ENCODE assay signal across 21 cellular contexts in genomic region chr16:88846088-88846487, GRCh38. TPM values are rescaled to one million over a fixed set of nuclear protein-coding genes. Genes with fewer than 3 reads are reported as not detected.
DNase-seq lines count a peak whose midpoint lies in the region; ATAC-seq, FAIRE-seq and TF ChIP-seq lines count a peak whose summit lies in the region.
"Had no signal": no experiment of that assay in that cellular context is flagged by ENCODE, and none has a peak within 500 bp of the region (broad histone marks: within the 10 kb centered on the region; RNA-seq: fewer than 3 reads in every experiment).

No MANE protein-coding gene starts in this region.

- peaks cover 39% of the 10 kb centered on the region for H3K36me3 ChIP-seq in lower lobe of right lung
- H3K36me3 ChIP-seq: HAP-1 had no signal

- TF ChIP-seq CTCF in choroid plexus epithelial cell (conservative IDR thresholded peaks at IDR 0.05; ENCODE audit: low read depth, low read length), result no peak
- TF ChIP-seq CTCF in lower lobe of right lung (IDR thresholded peaks at IDR 0.05), result no peak

- H3K9me3 ChIP-seq in lower lobe of right lung, result no peaks in the 10 kb centered on the region
- H3K9me3 ChIP-seq: BLaER1 treated with 17β-estradiol and CSF1 and Interleukin-3, amounts not matched to agents 10 nM and 100 nM; HAP-1 had no signal

- no peak for TF ChIP-seq POLR2A in H54 (IDR thresholded peaks at IDR 0.05; ENCODE audit: low read depth, low read length)

- no peaks in the 10 kb centered on the region for H3K27me3 ChIP-seq in lower lobe of right lung (ENCODE audit: low read depth)
- H3K27me3 ChIP-seq: BLaER1 treated with 17β-estradiol and CSF1 and Interleukin-3, amounts not matched to agents 10 nM and 100 nM had no signal

- peak; percentile 59 to 60 for ATAC-seq in lower lobe of right lung
- ATAC-seq in Right ventricle myocardium inferior, result no peak

- no peak overlapping the region for H3K4me3 ChIP-seq in choroid plexus epithelial cell (ENCODE audit: low read depth, low read length)
- H3K4me3 ChIP-seq in lower lobe of right lung, result no peak overlapping the region
- H3K4me3 ChIP-seq: BLaER1 treated with 17β-estradiol and CSF1 and Interleukin-3, amounts not matched to agents 10 nM and 100 nM; HAP-1 had no signal

- FAIRE-seq in H54 (lab: Jason Lieb, UNC), result no peak

- intact Hi-C loops in lower lobe of right lung (cut with DNase I) (no loop called here), Right ventricle myocardium inferior (cut with DNase I) (no loop called here)

- no peak overlapping the region for H3K27ac ChIP-seq in lower lobe of right lung
- H3K27ac ChIP-seq: 22Rv1; BLaER1 treated with 17β-estradiol and CSF1 and Interleukin-3, amounts not matched to agents 10 nM and 100 nM had no signal

- no peaks in the 10 kb centered on the region for H3K4me1 ChIP-seq in lower lobe of right lung
- H3K4me1 ChIP-seq: HAP-1 had no signal

- peak; percentile 39 for DNase-seq in A172 (ENCODE audit: low spot score)
- peak; percentile 81 for DNase-seq in H54 (ENCODE audit: insufficient read length, low spot score)
- DNase-seq in choroid plexus epithelial cell (ENCODE audit: low read depth), result peak; percentile 16
- DNase-seq in lower lobe of right lung, result peak; percentile 71
- DNase-seq in NCI-H82 treated with DMSO at 0.1 percent for 48 hours (lab: John Stamatoyannopoulos, UW; ENCODE audit: unreplicated experiment), result no peak
- DNase-seq in central memory CD4-positive, alpha-beta T cell, result no peak
- DNase-seq in Right ventricle myocardium inferior (ENCODE audit: missing footprints), result no peak
- DNase-seq in AG08395 (ENCODE audit: low spot score), result no peak
- DNase-seq: DMS 273 treated with DMSO at 0.1 percent for 48 hours; KBM-7; MV-4-11; NCI-H1417; NCI-H187 treated with DMSO at 0.1 percent for 48 hours; NCI-H345; NCI-H526 treated with DMSO at 0.1 percent for 48 hours; NK-92 treated with Interleukin-12 subunit alpha and Interleukin-12 subunit beta, amount 100 ng/mL, for 24 hours; OCI-M1; RPMI8226 had no signal

RNA-seq across cellular contexts. Expression of gene GALNS, which starts 10.7 kb away (rescaled TPM):
- total RNA-seq in A172 (2014; rRNA removed; shearing (Covaris generic)), result 25.8 and 34.3 TPM in 2 replicates
- 48.5 TPM for total RNA-seq in lower lobe of right lung
- 15.8 TPM for total RNA-seq in Right ventricle myocardium inferior

RNA-seq across cellular contexts. Expression of gene TRAPPC2L, which starts 10.8 kb away (rescaled TPM):
- 52.9 and 78.8 TPM in 2 replicates for total RNA-seq in A172 (2014; rRNA removed; shearing (Covaris generic))
- total RNA-seq in lower lobe of right lung, result 51.4 TPM
- total RNA-seq in Right ventricle myocardium inferior, result 58.7 TPM

RNA-seq across cellular contexts. Expression of gene PABPN1L, which starts 20.4 kb away (rescaled TPM):
- not detected in 2 replicates for total RNA-seq in A172 (2014; rRNA removed; shearing (Covaris generic))
- total RNA-seq in lower lobe of right lung (not detected), Right ventricle myocardium inferior (not detected)

RNA-seq across cellular contexts. Expression of gene APRT, which starts 34.4 kb away (rescaled TPM):
- total RNA-seq in A172 (2014; rRNA removed; shearing (Covaris generic)), result 255 and 258 TPM in 2 replicates
- 87.8 TPM for total RNA-seq in lower lobe of right lung
- total RNA-seq in Right ventricle myocardium inferior, result 45.3 TPM

RNA-seq across cellular contexts. Expression of gene CDT1, which starts 42.5 kb away (rescaled TPM):
- 29.3 and 39.2 TPM in 2 replicates for total RNA-seq in A172 (2014; rRNA removed; shearing (Covaris generic))
- total RNA-seq in lower lobe of right lung (3.5 TPM), Right ventricle myocardium inferior (0.65 TPM)

Comparison
In these comparisons a context has a peak if more than half of its experiments do, and no peak if none do; other contexts are left out.
1. DNase-seq: peak in A172 (single experiment), H54 (single experiment), choroid plexus epithelial cell (single experiment) and lower lobe of right lung (single experiment); none in NCI-H82 treated with DMSO at 0.1 percent for 48 hours (single experiment), central memory CD4-positive, alpha-beta T cell (single experiment), Right ventricle myocardium inferior (single experiment) and AG08395 (single experiment).